24 cellular contexts compared by ENCODE assay signal in genomic region chr17:43874293-43874692, GRCh38. TPM values are rescaled to one million over a fixed set of nuclear protein-coding genes. Genes with fewer than 3 reads are reported as not detected.
A peak's percentile ranks its signal among the peaks of the same experiment; 100 is the strongest.
DNase-seq lines count a peak whose midpoint lies in the region; ATAC-seq, FAIRE-seq and TF ChIP-seq lines count a peak whose summit lies in the region.
"Had no signal": no experiment of that assay in that cellular context is flagged by ENCODE, and none has a peak within 500 bp of the region (broad histone marks: within the 10 kb centered on the region; RNA-seq: fewer than 3 reads in every experiment).

No MANE protein-coding gene starts in this region.

- ATAC-seq in body of pancreas (peak; percentile 20), heart right ventricle (peak in 7 of 8 donors; percentile 25 to 67 (median 50)), mucosa of descending colon (peak; percentile 69), GM21619 (IDR thresholded peaks at IDR 0.05; ENCODE audit: unreplicated experiment) (no peak), GM19328 (IDR thresholded peaks at IDR 0.05; ENCODE audit: unreplicated experiment) (no peak)
- ATAC-seq: GM12878 had no signal

- H3K9me3 ChIP-seq in body of pancreas, result no peaks in the 10 kb centered on the region
- no peaks in the 10 kb centered on the region for H3K9me3 ChIP-seq in heart right ventricle
- H3K9me3 ChIP-seq in mucosa of descending colon, result no peaks in the 10 kb centered on the region
- H3K9me3 ChIP-seq in small intestine (ENCODE audit: control insufficient read depth, low read depth), result no peaks in the 10 kb centered on the region
- H3K9me3 ChIP-seq: HAP-1, MG63 had no signal

- 20 to 47% methylated on average over 3 of the region's 3 CpGs for WGBS in body of pancreas, 2 donors
- 50 to 63% methylated on average over 3 of the region's 3 CpGs for WGBS in heart right ventricle, 2 donors
- 14 to 59% (median 29%) methylated on average over 3 of the region's 3 CpGs for WGBS in small intestine, 3 donors

- H3K27ac ChIP-seq in body of pancreas, result peak overlapping the region in 1 of 4 donors; percentile 28
- H3K27ac ChIP-seq in heart right ventricle, result peak overlapping the region in 9 of 10 donors; percentile 5 to 79 (median 59)
- peak overlapping the region; percentile 55 to 71 for H3K27ac ChIP-seq in small intestine (ENCODE audit: low read depth in 1 of 2, low read length in 1 of 2)
- H3K27ac ChIP-seq: BLaER1 treated with 17β-estradiol and CSF1 and Interleukin-3, amounts not matched to agents 10 nM and 100 nM; GM23248 had no signal

- H3K4me3 ChIP-seq in body of pancreas (no peak overlapping the region), heart right ventricle (no peak overlapping the region), mucosa of descending colon (no peak overlapping the region), small intestine (ENCODE audit: low read depth in 1 of 2, low read length in 2 of 2) (no peak overlapping the region)
- H3K4me3 ChIP-seq: BLaER1 treated with 17β-estradiol and CSF1 and Interleukin-3, amounts not matched to agents 10 nM and 100 nM; GM12878; GM23248; HAP-1; MG63 had no signal

- TF ChIP-seq POLR2A in body of pancreas (IDR thresholded peaks at IDR 0.05), result no peak
- no peak for TF ChIP-seq POLR2A in erythroblast (IDR thresholded peaks at IDR 0.05; ENCODE audit: low read length)

- H3K27me3 ChIP-seq in body of pancreas, result no peaks in the 10 kb centered on the region
- no peaks in the 10 kb centered on the region for H3K27me3 ChIP-seq in heart right ventricle
- no peaks in the 10 kb centered on the region for H3K27me3 ChIP-seq in small intestine (ENCODE audit: control insufficient read depth in 2 of 2, insufficient read depth in 2 of 2, low read length in 2 of 2)
- H3K27me3 ChIP-seq: BLaER1 treated with 17β-estradiol and CSF1 and Interleukin-3, amounts not matched to agents 10 nM and 100 nM had no signal

- intact Hi-C loops in body of pancreas (cut with DNase I) (no loop called here), heart right ventricle (cut with DNase I) (loop anchor here in 2 of 10 donors (10.0 kb wide), 1 partner anchor 121 kb away; no protein-coding TSS in a partner anchor), mucosa of descending colon (cut with DNase I, micrococcal nuclease) (no loop called here)

- H3K36me3 ChIP-seq in body of pancreas (replicated peaks in 1 of 2; ENCODE audit: insufficient read depth in 1 of 2, low read depth in 2 of 2) (no peaks in the 10 kb centered on the region), heart right ventricle (peaks cover 0 to 9% (median 0%) of the 10 kb centered on the region in 9 donors), mucosa of descending colon (ENCODE audit: low read depth) (no peaks in the 10 kb centered on the region), small intestine (ENCODE audit: control insufficient read depth in 2 of 2, insufficient read depth in 2 of 2, low read length in 2 of 2) (no peaks in the 10 kb centered on the region)
- H3K36me3 ChIP-seq: BLaER1 treated with 17β-estradiol and CSF1 and Interleukin-3, amounts not matched to agents 10 nM and 100 nM; HAP-1; MG63 had no signal

- peaks cover 4% of the 10 kb centered on the region for H3K4me1 ChIP-seq in body of pancreas
- peaks cover 0 to 35% (median 9%) of the 10 kb centered on the region in 9 donors for H3K4me1 ChIP-seq in heart right ventricle
- H3K4me1 ChIP-seq in mucosa of descending colon (ENCODE audit: low read depth), result peaks cover 24% of the 10 kb centered on the region
- H3K4me1 ChIP-seq in small intestine (ENCODE audit: control insufficient read depth in 2 of 2, insufficient read depth in 1 of 2, low read depth in 1 of 2, low read length in 1 of 2), result peaks cover 0 to 8% of the 10 kb centered on the region in 2 donors
- H3K4me1 ChIP-seq: HAP-1 had no signal

- TF ChIP-seq CTCF in body of pancreas (IDR thresholded peaks at IDR 0.05) (no peak), heart right ventricle (IDR thresholded peaks at IDR 0.05) (no peak), mucosa of descending colon (IDR thresholded peaks at IDR 0.05) (no peak)

- peak; percentile 29 to 63 (median 50) for DNase-seq in body of pancreas
- peak in 1 of 2 donors; percentile 70 for DNase-seq in heart right ventricle
- peak in 2 of 3 donors; percentile 67 to 89 for DNase-seq in mucosa of descending colon
- DNase-seq in small intestine, result peak; percentile 96
- no peak for DNase-seq in erythroblast (lab: John Stamatoyannopoulos, UW)
- DNase-seq: CD8-positive, alpha-beta memory T cell; DMS53; EL; GM23248; Karpas-422; MG63; NCI-H1048; NCI-H1436; NCI-H1930; NCI-H226; NCI-H526; SIG-M5 had no signal

- FAIRE-seq in small intestine (lab: Jason Lieb, UNC), result no peak
- FAIRE-seq: GM12878 had no signal

RNA-seq across cellular contexts. Expression of gene CD300LG, which starts 27.3 kb away (rescaled TPM):
- total RNA-seq in body of pancreas, result 10 to 100 TPM in 1 of 2 donors, 1 to 10 TPM in 1; 1.8 to 15.5 TPM
- 10 to 100 TPM in 7 of 10 donors, 1 to 10 TPM in 3; 3.8 to 70.9 (median 12.7) TPM for total RNA-seq in heart right ventricle
- 10 to 100 TPM; 30.0 to 34.3 TPM for polyA plus RNA-seq in heart right ventricle
- 1 to 10 TPM in 1 of 3 donors, not detected in 2; 1.3 TPM for total RNA-seq in mucosa of descending colon
- 1 to 10 TPM in 1 of 3 donors, under 1 TPM in 1, not detected in 1; 0.81 to 2.0 TPM for polyA plus RNA-seq in small intestine
- total RNA-seq: CD8-positive, alpha-beta memory T cell; GM12878; GM23248; OCI-LY7 had no signal
- polyA plus RNA-seq: CD8-positive, alpha-beta memory T cell; GM12878; GM23248; IgD-negative memory B cell had no signal

RNA-seq across cellular contexts. Expression of gene MPP2, which starts 33.0 kb away (rescaled TPM):
- 1 to 10 TPM; 1.6 to 2.6 TPM for total RNA-seq in body of pancreas
- total RNA-seq in heart right ventricle, result 10 to 100 TPM in 8 of 10 donors, 1 to 10 TPM in 2; 9.1 to 20.7 (median 14.1) TPM
- 1 to 10 TPM; 5.0 to 5.4 TPM for polyA plus RNA-seq in heart right ventricle
- 10 to 100 TPM in 1 of 3 donors, 1 to 10 TPM in 1, under 1 TPM in 1; 0.55 to 13.2 (median 1.1) TPM for total RNA-seq in mucosa of descending colon
- polyA plus RNA-seq in small intestine, result 1 to 10 TPM in 1 of 3 donors, under 1 TPM in 1, not detected in 1; 0.27 to 1.8 TPM

RNA-seq across cellular contexts. Expression of gene MPP3, which starts 41.3 kb away (rescaled TPM):
- 10 to 100 TPM; 20.2 to 22.4 TPM for total RNA-seq in body of pancreas
- total RNA-seq in heart right ventricle, result 10 to 100 TPM; 16.6 to 84.2 (median 26.6) TPM
- polyA plus RNA-seq in heart right ventricle, result 10 to 100 TPM; 41.0 to 90.1 TPM
- 1 to 10 TPM; 1.8 to 8.6 (median 3.7) TPM for total RNA-seq in mucosa of descending colon
- polyA plus RNA-seq in small intestine, result 1 to 10 TPM; 2.2 to 5.4 (median 3.1) TPM
- total RNA-seq: GM12878, OCI-LY7 had no signal
- polyA plus RNA-seq: CD8-positive, alpha-beta memory T cell; GM12878; IgD-negative memory B cell had no signal

Comparison
In these comparisons a context has a peak if more than half of its experiments do, and no peak if none do; other contexts are left out.
1. ATAC-seq: peak in body of pancreas (single experiment), heart right ventricle (7 of 8) and mucosa of descending colon (single experiment); none in GM21619 (single experiment) and GM19328 (single experiment).
2. DNase-seq: peak in body of pancreas (4 of 4), mucosa of descending colon (2 of 3) and small intestine (single experiment); none in erythroblast (0 of 2).